1 cellular context compared by ENCODE assay signal in genomic region chr2:28784570-28784969, GRCh38. TPM values are rescaled to one million over a fixed set of nuclear protein-coding genes. Genes with fewer than 3 reads are reported as not detected.
"Had no signal": no experiment of that assay in that cellular context is flagged by ENCODE, and none has a peak within 500 bp of the region (broad histone marks: within the 10 kb centered on the region; RNA-seq: fewer than 3 reads in every experiment).

No MANE protein-coding gene starts in this region.

RNA-seq across cellular contexts. Expression of gene SPDYA, which starts 26.1 kb away (rescaled TPM):
- polyA plus RNA-seq: naive thymus-derived CD8-positive, alpha-beta T cell had no signal
